In the genomic region with DNA sequence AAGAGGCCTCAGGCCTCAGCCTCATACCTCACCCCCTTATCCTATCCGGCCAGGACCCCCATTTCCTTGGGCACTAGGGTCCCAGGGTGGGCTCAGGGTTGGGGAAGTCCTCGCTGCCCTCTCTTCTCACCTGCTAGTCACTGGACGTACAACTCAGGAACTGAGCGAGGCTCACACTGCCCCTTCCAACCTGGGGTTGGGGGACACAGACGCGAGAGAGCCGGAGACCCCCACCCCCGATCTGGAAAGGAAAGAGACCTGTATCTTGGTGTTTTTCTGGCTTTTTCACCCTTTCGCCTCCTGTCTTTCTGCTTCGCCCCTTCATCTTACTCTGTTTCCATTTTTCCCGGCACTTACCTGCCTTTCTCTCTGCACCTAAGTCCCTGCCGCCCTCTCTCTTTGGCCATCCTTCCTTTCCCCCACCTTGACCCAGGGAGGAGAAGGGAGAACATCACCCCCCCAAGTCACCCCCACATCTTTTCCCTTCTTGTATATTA, we compare ENCODE assay signal across 14 cellular contexts. TPM values are rescaled to one million over a fixed set of nuclear protein-coding genes. Genes with fewer than 3 reads are reported as not detected.
DNase-seq lines count a peak whose midpoint lies in the region; ATAC-seq and TF ChIP-seq lines count a peak whose summit lies in the region.
"Had no signal": no experiment of that assay in that cellular context is flagged by ENCODE, and none has a peak within 500 bp of the region (broad histone marks: within the 10 kb centered on the region; RNA-seq: fewer than 3 reads in every experiment).

No MANE protein-coding gene starts in this region.

- H3K27me3 Mint-ChIP-seq in CD8-positive, alpha-beta T cell (ENCODE audit: low read depth), result no peaks in the 10 kb centered on the region
- H3K27me3 Mint-ChIP-seq in brain (peaks cover 2% of the 10 kb centered on the region), mesothelial cell of epicardium (ENCODE audit: low read depth) (no peaks in the 10 kb centered on the region)

- TF ChIP-seq POLR2A in HCT116 (IDR thresholded peaks at IDR 0.05; ENCODE audit: borderline replicate concordance, extremely low read depth, insufficient read depth, insufficient read length) (no peak), testis (IDR thresholded peaks at IDR 0.05) (no peak), adrenal gland (IDR thresholded peaks at IDR 0.05) (no peak)

- H3K9me2 ChIP-seq in HCT116 (ENCODE audit: insufficient read depth), result no peaks in the 10 kb centered on the region

- WGBS in testis, 2 donors, result 83% methylated on average over 12 of the region's 12 CpGs
- 85 to 93% (median 91%) methylated on average over 11 to 12 of the region's 12 CpGs for WGBS in adrenal gland, 4 donors

- H3K4me2 ChIP-seq in HCT116 (ENCODE audit: low read length), result no peak overlapping the region

- H3K79me2 ChIP-seq in HCT116 (ENCODE audit: insufficient read depth, low read length), result peaks cover 15% of the 10 kb centered on the region

- no peaks in the 10 kb centered on the region; the same call in 1 of the 2 replicates for H4K20me1 ChIP-seq in HCT116 (ENCODE audit: insufficient read depth)

- H3K36me3 Mint-ChIP-seq in CD8-positive, alpha-beta T cell, result peaks cover 17% of the 10 kb centered on the region
- H3K36me3 Mint-ChIP-seq in brain (peaks cover 38% of the 10 kb centered on the region), mesothelial cell of epicardium (peaks cover 19% of the 10 kb centered on the region)

- POLR2A ChIA-PET in CD8-positive, alpha-beta T cell (lab: Charles Lee), result no interaction called here
- POLR2A ChIA-PET in HCT116 (lab: Charles Lee), result no interaction called here

- H2AFZ ChIP-seq in HCT116 (ENCODE audit: low read depth, low read length, poor library complexity, severe bottlenecking), result no peak overlapping the region

- no peak for ATAC-seq in CD8-positive, alpha-beta T cell
- no peak for ATAC-seq in HCT116
- ATAC-seq: activated CD8-positive, alpha-beta T cell treated with anti-CD3 and anti-CD28 coated beads, Interleukin-2, amount 10 ng/mL, durations not matched to agents 7 days and 5 days had no signal

- no peak overlapping the region for H3K4me3 ChIP-seq in CD8-positive, alpha-beta T cell (ENCODE audit: low read depth, low read length)
- H3K4me3 ChIP-seq in HCT116 (replicated peaks in 1 of 2; ENCODE audit: low read depth in 1 of 2, low read length in 2 of 2) (no peak overlapping the region), testis (no peak overlapping the region), adrenal gland (no peak overlapping the region)
- H3K4me3 ChIP-seq: left ventricle myocardium inferior, SJSA1, thyroid gland had no signal

- RAD21 ChIA-PET in HCT116 (lab: Charles Lee; ENCODE audit: low non-redundant PET in 1 of 2, low total read pairs in 2 of 2, uncharacterized antibody in 2 of 2, unreplicated experiment in 2 of 2), result no interaction called here

- no TSS peak for BruUV-seq in HCT116 (replicated peaks; lab: Mats Ljungman, UMichigan)

- DNase-seq in CD8-positive, alpha-beta T cell, result no peak
- DNase-seq in HCT116 (ENCODE audit: low read depth, low spot score), result no peak
- no peak for DNase-seq in mesothelial cell of epicardium (ENCODE audit: low spot score in 2 of 2, unreplicated experiment in 2 of 2)
- DNase-seq in testis, result no peak
- DNase-seq in adrenal gland, result no peak
- DNase-seq in NCI-H2029 (lab: John Stamatoyannopoulos, UW), result no peak
- DNase-seq: activated CD8-positive, alpha-beta T cell treated with anti-CD3 and anti-CD28 coated beads, Interleukin-2, amount 10 ng/mL, durations not matched to agents 7 days and 5 days; left ventricle myocardium inferior; NCI-H2171 treated with DMSO at 0.1 percent for 48 hours; thyroid gland had no signal

- H3K9me3 Mint-ChIP-seq in CD8-positive, alpha-beta T cell, result no peaks in the 10 kb centered on the region
- H3K9me3 Mint-ChIP-seq in brain (peaks cover 0 to 2% (median 0%) of the 10 kb centered on the region in 5 experiments), mesothelial cell of epicardium (no peaks in the 10 kb centered on the region)
- H3K9me3 Mint-ChIP-seq: nephron had no signal

- H3K4me3 Mint-ChIP-seq in CD8-positive, alpha-beta T cell, result no peak overlapping the region
- H3K4me3 Mint-ChIP-seq in brain (peak overlapping the region in 1 of 5 experiments; percentile 34), mesothelial cell of epicardium (no peak overlapping the region)
- H3K4me3 Mint-ChIP-seq: activated CD8-positive, alpha-beta T cell treated with anti-CD3 and anti-CD28 coated beads, Interleukin-2, amount 10 ng/mL, durations not matched to agents 7 days and 5 days had no signal

- intact Hi-C loops in CD8-positive, alpha-beta T cell (cut with DNase I, micrococcal nuclease), result loop anchor here in 1 of 2 experiments (2.0 kb wide), 1 partner anchor 35 kb away; no protein-coding TSS in a partner anchor
- intact Hi-C loops in HCT116 (cut with micrococcal nuclease), result no loop called here
- intact Hi-C loops in testis (cut with DNase I; ENCODE audit: low total_unique reads), result no loop called here
- intact Hi-C loops in adrenal gland (cut with DNase I), result no loop called here

- no peak for TF ChIP-seq RAD21 in HCT116 (IDR thresholded peaks at IDR 0.05; ENCODE audit: low read depth)

- no peak for TF ChIP-seq CTCF in CD8-positive, alpha-beta T cell (IDR thresholded peaks at IDR 0.05)
- TF ChIP-seq CTCF in HCT116 (IDR thresholded peaks at IDR 0.05 in 2 of 3, conservative IDR thresholded peaks at IDR 0.05 in 1 of 3; ENCODE audit: borderline replicate concordance in 1 of 3, insufficient read depth in 1 of 3, low read depth in 2 of 3, low read length in 2 of 3) (no peak), brain (conservative IDR thresholded peaks at IDR 0.05) (no peak), mesothelial cell of epicardium (IDR thresholded peaks at IDR 0.05; ENCODE audit: unreplicated experiment) (no peak), testis (IDR thresholded peaks at IDR 0.05) (no peak), adrenal gland (IDR thresholded peaks at IDR 0.05) (no peak)

- CTCF ChIA-PET in CD8-positive, alpha-beta T cell (lab: Charles Lee), result no interaction called here
- CTCF ChIA-PET in HCT116 (lab: Charles Lee), result no interaction called here

- H3K4me1 Mint-ChIP-seq in CD8-positive, alpha-beta T cell (ENCODE audit: low read depth), result peaks cover 25% of the 10 kb centered on the region
- H3K4me1 Mint-ChIP-seq in brain, result peaks cover 15% of the 10 kb centered on the region
- H3K4me1 Mint-ChIP-seq in mesothelial cell of epicardium, result peaks cover 14% of the 10 kb centered on the region

- no peak overlapping the region for H3K27ac ChIP-seq in CD8-positive, alpha-beta T cell (ENCODE audit: low read depth, low read length)
- H3K27ac ChIP-seq in HCT116 (ENCODE audit: low read depth, low read length), result no peak overlapping the region
- no peak overlapping the region for H3K27ac ChIP-seq in testis
- no peak overlapping the region for H3K27ac ChIP-seq in adrenal gland
- H3K27ac ChIP-seq: SJSA1, thyroid gland had no signal

- H3K4me1 ChIP-seq in CD8-positive, alpha-beta T cell (ENCODE audit: insufficient read depth, low read length), result peaks cover 24% of the 10 kb centered on the region
- H3K4me1 ChIP-seq in HCT116 (ENCODE audit: control insufficient read depth in 1 of 2, insufficient read depth in 2 of 2, low read length in 2 of 2) (peaks cover 20 to 38% of the 10 kb centered on the region in 2 experiments; a peak in 3 of 4 replicates), testis (peaks cover 13% of the 10 kb centered on the region), adrenal gland (replicated peaks in 1 of 2) (peaks cover 18 to 35% of the 10 kb centered on the region in 2 donors)

- H3K9me3 ChIP-seq in CD8-positive, alpha-beta T cell (ENCODE audit: low read length), result no peaks in the 10 kb centered on the region
- H3K9me3 ChIP-seq in HCT116 (ENCODE audit: control insufficient read depth in 1 of 2, insufficient read depth in 1 of 2, low read depth in 1 of 2, low read length in 2 of 2), result no peaks in the 10 kb centered on the region
- H3K9me3 ChIP-seq in testis, result no peaks in the 10 kb centered on the region
- no peaks in the 10 kb centered on the region for H3K9me3 ChIP-seq in adrenal gland (replicated peaks in 1 of 3)
- H3K9me3 ChIP-seq: left ventricle myocardium inferior, SJSA1, thyroid gland had no signal

- H3K27me3 ChIP-seq in CD8-positive, alpha-beta T cell (ENCODE audit: insufficient read depth, low read length), result no peaks in the 10 kb centered on the region
- H3K27me3 ChIP-seq in HCT116 (ENCODE audit: insufficient read depth, low read length) (no peaks in the 10 kb centered on the region), testis (no peaks in the 10 kb centered on the region), adrenal gland (no peaks in the 10 kb centered on the region)
- H3K27me3 ChIP-seq: SJSA1, thyroid gland had no signal

- no peaks in the 10 kb centered on the region for H3K36me3 ChIP-seq in CD8-positive, alpha-beta T cell (ENCODE audit: insufficient read depth, low read length)
- H3K36me3 ChIP-seq in HCT116 (ENCODE audit: control insufficient read depth in 1 of 2, insufficient read depth in 2 of 2, low read length in 2 of 2) (peaks cover 0 to 12% of the 10 kb centered on the region in 2 experiments; a peak in 1 of 4 replicates), testis (ENCODE audit: low read depth, missing control alignments) (no peaks in the 10 kb centered on the region), adrenal gland (replicated peaks in 1 of 2) (peaks cover 0 to 32% of the 10 kb centered on the region in 2 donors)

- peak overlapping the region; percentile 69 for H3K27ac Mint-ChIP-seq in CD8-positive, alpha-beta T cell
- H3K27ac Mint-ChIP-seq in brain (peak overlapping the region in 3 of 5 experiments; percentile 50 to 84 (median 63)), mesothelial cell of epicardium (peak overlapping the region; percentile 22)
- H3K27ac Mint-ChIP-seq: activated CD8-positive, alpha-beta T cell treated with anti-CD3 and anti-CD28 coated beads, Interleukin-2, amount 10 ng/mL, durations not matched to agents 7 days and 5 days; nephron had no signal

- H3K9ac ChIP-seq in HCT116 (ENCODE audit: low read length), result no peak overlapping the region

RNA-seq across cellular contexts. Expression of gene ZSWIM4, which starts 36.4 kb away (rescaled TPM):
- total RNA-seq in CD8-positive, alpha-beta T cell, result 1 to 10 TPM; 4.1 to 5.0 TPM
- total RNA-seq in HCT116 (2021; ENCODE audit: unreplicated experiment), result 9.8 TPM
- polyA plus RNA-seq in HCT116 (2012), result 5.4 and 6.1 TPM in 2 replicates
- polyA plus RNA-seq in brain (ENCODE audit: insufficient read depth, low read depth, low replicate concordance), result 19.4 TPM
- total RNA-seq in mesothelial cell of epicardium, result 21.5 to 23.6 TPM (median 22.7 TPM) in 3 replicates
- total RNA-seq in testis, result 10 to 100 TPM in 1 of 2 donors, 1 to 10 TPM in 1; 4.7 to 10.0 TPM
- 3.4 TPM for polyA plus RNA-seq in testis (ENCODE audit: insufficient read depth, low read depth, low replicate concordance)
- 10 to 100 TPM in 4 of 8 donors, 1 to 10 TPM in 4; 5.8 to 15.4 (median 10.2) TPM for total RNA-seq in adrenal gland
- 1 to 10 TPM; 1.7 to 6.4 (median 3.2) TPM for polyA plus RNA-seq in adrenal gland

RNA-seq across cellular contexts. Expression of gene NANOS3, which starts 45.3 kb away (rescaled TPM):
- total RNA-seq in CD8-positive, alpha-beta T cell, result not detected
- not detected for total RNA-seq in HCT116 (2021; ENCODE audit: unreplicated experiment)
- 0.17 and 0.30 TPM in 2 replicates for polyA plus RNA-seq in HCT116 (2012)
- polyA plus RNA-seq in brain (ENCODE audit: insufficient read depth, low read depth, low replicate concordance), result 14.6 TPM
- 4.9 to 8.6 TPM (median 8.2 TPM) in 3 replicates for total RNA-seq in mesothelial cell of epicardium
- total RNA-seq in testis, result 10 to 100 TPM; 14.5 to 18.6 TPM
- polyA plus RNA-seq in testis (ENCODE audit: insufficient read depth, low read depth, low replicate concordance), result 9.3 TPM
- 1 to 10 TPM in 1 of 8 donors, not detected in 7; 1.9 TPM for total RNA-seq in adrenal gland
- 1 to 10 TPM in 1 of 3 donors, under 1 TPM in 1, not detected in 1; 0.71 to 1.9 TPM for polyA plus RNA-seq in adrenal gland
- total RNA-seq: HT1080, thyroid gland had no signal

RNA-seq across cellular contexts. Expression of gene C19orf53, which starts 57.4 kb away (rescaled TPM):
- 100 to 1,000 TPM; 116 TPM for total RNA-seq in CD8-positive, alpha-beta T cell
- total RNA-seq in HCT116 (2021; ENCODE audit: unreplicated experiment) (115 TPM), mesothelial cell of epicardium (68.9 to 79.1 TPM (median 74.9 TPM) in 3 replicates), testis (100 to 1,000 TPM; 114 to 137 TPM), adrenal gland (100 to 1,000 TPM in 7 of 8 donors, 10 to 100 TPM in 1; 95.8 to 224 (median 137) TPM)
- 217 and 237 TPM in 2 replicates for polyA plus RNA-seq in HCT116 (2012)
- polyA plus RNA-seq in brain (ENCODE audit: insufficient read depth, low read depth, low replicate concordance) (309 TPM), testis (ENCODE audit: insufficient read depth, low read depth, low replicate concordance) (128 TPM), adrenal gland (100 to 1,000 TPM; 134 to 459 (median 340) TPM)
